In genomic region chr15:52657338-52657737, GRCh38 we compare ENCODE assay signal across 1 cellular context.
TF ChIP-seq lines count a peak whose summit lies in the region.

No MANE protein-coding gene starts in this region.

TF ChIP-seq in HepG2, 621 proteins besides CTCF, POLR2A, EP300 and RAD21 (continued from another document):
- TF ChIP-seq, protein P1, sequence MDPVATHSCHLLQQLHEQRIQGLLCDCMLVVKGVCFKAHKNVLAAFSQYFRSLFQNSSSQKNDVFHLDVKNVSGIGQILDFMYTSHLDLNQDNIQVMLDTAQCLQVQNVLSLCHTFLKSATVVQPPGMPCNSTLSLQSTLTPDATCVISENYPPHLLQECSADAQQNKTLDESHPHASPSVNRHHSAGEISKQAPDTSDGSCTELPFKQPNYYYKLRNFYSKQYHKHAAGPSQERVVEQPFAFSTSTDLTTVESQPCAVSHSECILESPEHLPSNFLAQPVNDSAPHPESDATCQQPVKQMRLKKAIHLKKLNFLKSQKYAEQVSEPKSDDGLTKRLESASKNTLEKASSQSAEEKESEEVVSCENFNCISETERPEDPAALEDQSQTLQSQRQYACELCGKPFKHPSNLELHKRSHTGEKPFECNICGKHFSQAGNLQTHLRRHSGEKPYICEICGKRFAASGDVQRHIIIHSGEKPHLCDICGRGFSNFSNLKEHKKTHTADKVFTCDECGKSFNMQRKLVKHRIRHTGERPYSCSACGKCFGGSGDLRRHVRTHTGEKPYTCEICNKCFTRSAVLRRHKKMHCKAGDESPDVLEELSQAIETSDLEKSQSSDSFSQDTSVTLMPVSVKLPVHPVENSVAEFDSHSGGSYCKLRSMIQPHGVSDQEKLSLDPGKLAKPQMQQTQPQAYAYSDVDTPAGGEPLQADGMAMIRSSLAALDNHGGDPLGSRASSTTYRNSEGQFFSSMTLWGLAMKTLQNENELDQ (CRISPR knock-in tag; IDR thresholded peaks at IDR 0.05; ENCODE audit: borderline replicate concordance), result no peak
- TF ChIP-seq, protein P2, sequence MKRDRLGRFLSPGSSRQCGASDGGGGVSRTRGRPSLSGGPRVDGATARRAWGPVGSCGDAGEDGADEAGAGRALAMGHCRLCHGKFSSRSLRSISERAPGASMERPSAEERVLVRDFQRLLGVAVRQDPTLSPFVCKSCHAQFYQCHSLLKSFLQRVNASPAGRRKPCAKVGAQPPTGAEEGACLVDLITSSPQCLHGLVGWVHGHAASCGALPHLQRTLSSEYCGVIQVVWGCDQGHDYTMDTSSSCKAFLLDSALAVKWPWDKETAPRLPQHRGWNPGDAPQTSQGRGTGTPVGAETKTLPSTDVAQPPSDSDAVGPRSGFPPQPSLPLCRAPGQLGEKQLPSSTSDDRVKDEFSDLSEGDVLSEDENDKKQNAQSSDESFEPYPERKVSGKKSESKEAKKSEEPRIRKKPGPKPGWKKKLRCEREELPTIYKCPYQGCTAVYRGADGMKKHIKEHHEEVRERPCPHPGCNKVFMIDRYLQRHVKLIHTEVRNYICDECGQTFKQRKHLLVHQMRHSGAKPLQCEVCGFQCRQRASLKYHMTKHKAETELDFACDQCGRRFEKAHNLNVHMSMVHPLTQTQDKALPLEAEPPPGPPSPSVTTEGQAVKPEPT (CRISPR knock-in tag; IDR thresholded peaks at IDR 0.05; ENCODE audit: low read depth), result no peak
- no peak for TF ChIP-seq TBX3 (IDR thresholded peaks at IDR 0.05; ENCODE audit: borderline replicate concordance)
- TF ChIP-seq, protein P3, sequence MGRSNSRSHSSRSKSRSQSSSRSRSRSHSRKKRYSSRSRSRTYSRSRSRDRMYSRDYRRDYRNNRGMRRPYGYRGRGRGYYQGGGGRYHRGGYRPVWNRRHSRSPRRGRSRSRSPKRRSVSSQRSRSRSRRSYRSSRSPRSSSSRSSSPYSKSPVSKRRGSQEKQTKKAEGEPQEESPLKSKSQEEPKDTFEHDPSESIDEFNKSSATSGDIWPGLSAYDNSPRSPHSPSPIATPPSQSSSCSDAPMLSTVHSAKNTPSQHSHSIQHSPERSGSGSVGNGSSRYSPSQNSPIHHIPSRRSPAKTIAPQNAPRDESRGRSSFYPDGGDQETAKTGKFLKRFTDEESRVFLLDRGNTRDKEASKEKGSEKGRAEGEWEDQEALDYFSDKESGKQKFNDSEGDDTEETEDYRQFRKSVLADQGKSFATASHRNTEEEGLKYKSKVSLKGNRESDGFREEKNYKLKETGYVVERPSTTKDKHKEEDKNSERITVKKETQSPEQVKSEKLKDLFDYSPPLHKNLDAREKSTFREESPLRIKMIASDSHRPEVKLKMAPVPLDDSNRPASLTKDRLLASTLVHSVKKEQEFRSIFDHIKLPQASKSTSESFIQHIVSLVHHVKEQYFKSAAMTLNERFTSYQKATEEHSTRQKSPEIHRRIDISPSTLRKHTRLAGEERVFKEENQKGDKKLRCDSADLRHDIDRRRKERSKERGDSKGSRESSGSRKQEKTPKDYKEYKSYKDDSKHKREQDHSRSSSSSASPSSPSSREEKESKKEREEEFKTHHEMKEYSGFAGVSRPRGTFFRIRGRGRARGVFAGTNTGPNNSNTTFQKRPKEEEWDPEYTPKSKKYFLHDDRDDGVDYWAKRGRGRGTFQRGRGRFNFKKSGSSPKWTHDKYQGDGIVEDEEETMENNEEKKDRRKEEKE (IDR thresholded peaks at IDR 0.05), result no peak
- TF ChIP-seq SIN3A (IDR thresholded peaks at IDR 0.05; ENCODE audit: borderline replicate concordance, low read depth, low read length), result no peak
- TF ChIP-seq, protein P4, sequence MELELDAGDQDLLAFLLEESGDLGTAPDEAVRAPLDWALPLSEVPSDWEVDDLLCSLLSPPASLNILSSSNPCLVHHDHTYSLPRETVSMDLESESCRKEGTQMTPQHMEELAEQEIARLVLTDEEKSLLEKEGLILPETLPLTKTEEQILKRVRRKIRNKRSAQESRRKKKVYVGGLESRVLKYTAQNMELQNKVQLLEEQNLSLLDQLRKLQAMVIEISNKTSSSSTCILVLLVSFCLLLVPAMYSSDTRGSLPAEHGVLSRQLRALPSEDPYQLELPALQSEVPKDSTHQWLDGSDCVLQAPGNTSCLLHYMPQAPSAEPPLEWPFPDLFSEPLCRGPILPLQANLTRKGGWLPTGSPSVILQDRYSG (CRISPR knock-in tag; IDR thresholded peaks at IDR 0.05), result no peak
